19 cellular contexts compared by ENCODE assay signal in genomic region chr2:134973241-134974146, GRCh38. TPM values are rescaled to one million over a fixed set of nuclear protein-coding genes. Genes with fewer than 3 reads are reported as not detected.
DNase-seq lines count a peak whose midpoint lies in the region; ATAC-seq and FAIRE-seq lines count a peak whose summit lies in the region.
"Had no signal": no experiment of that assay in that cellular context is flagged by ENCODE, and none has a peak within 500 bp of the region (broad histone marks: within the 10 kb centered on the region; RNA-seq: fewer than 3 reads in every experiment).

No MANE protein-coding gene starts in this region.

- H3K9me3 Mint-ChIP-seq in activated naive CD8-positive, alpha-beta T cell treated with anti-CD3 and anti-CD28 coated beads, Interleukin-2, amount 10 ng/mL, durations not matched to agents 7 days and 5 days, result peaks cover 42% of the 10 kb centered on the region
- H3K9me3 Mint-ChIP-seq in natural killer cell treated with Interleukin-12 subunit alpha and Interleukin-12 subunit beta and Interleukin-15 and Interleukin-18, amount 100 ng/mL, for 72 hours, result peaks cover 13% of the 10 kb centered on the region

- H3K36me3 Mint-ChIP-seq in activated naive CD8-positive, alpha-beta T cell treated with anti-CD3 and anti-CD28 coated beads, Interleukin-2, amount 10 ng/mL, durations not matched to agents 7 days and 5 days, result peaks cover 19% of the 10 kb centered on the region
- H3K36me3 Mint-ChIP-seq in natural killer cell treated with Interleukin-12 subunit alpha and Interleukin-12 subunit beta and Interleukin-15 and Interleukin-18, amount 100 ng/mL, for 72 hours, result peaks cover 22% of the 10 kb centered on the region

- H3K27ac ChIP-seq in aorta (ENCODE audit: low read depth in 1 of 2, low read length in 2 of 2), result no peak overlapping the region
- H3K27ac ChIP-seq: cardiac muscle cell, tibial artery had no signal

- ATAC-seq in GM19328 (IDR thresholded peaks at IDR 0.05; ENCODE audit: unreplicated experiment) (peak; percentile 57), HG02973 (IDR thresholded peaks at IDR 0.05; ENCODE audit: unreplicated experiment) (peak; percentile 86), aorta (ENCODE audit: low FRiP score) (no peak)
- no peak for ATAC-seq in activated naive CD8-positive, alpha-beta T cell treated with anti-CD3 and anti-CD28 coated beads, Interleukin-2, amount 10 ng/mL, durations not matched to agents 7 days and 5 days (ENCODE audit: low read depth)
- ATAC-seq in natural killer cell treated with Interleukin-12 subunit alpha and Interleukin-12 subunit beta and Interleukin-15 and Interleukin-18, amount 100 ng/mL, for 72 hours, result no peak
- ATAC-seq: Panc1 had no signal

- FAIRE-seq in GM18507 (lab: Jason Lieb, UNC), result peak; percentile 76
- FAIRE-seq: H54 had no signal

- POLR2A ChIA-PET in activated naive CD8-positive, alpha-beta T cell treated with anti-CD3 and anti-CD28 coated beads, Interleukin-2, amount 10 ng/mL, durations not matched to agents 7 days and 5 days (lab: Charles Lee), result no interaction called here

- H3K9me3 ChIP-seq in aorta (ENCODE audit: control insufficient read depth, low read length), result peaks cover 3% of the 10 kb centered on the region

- WGBS in aorta, 2 donors, result 75 to 90% methylated on average over 2 of the region's 2 CpGs

- peak overlapping the region; percentile 41 for H3K27ac Mint-ChIP-seq in activated naive CD8-positive, alpha-beta T cell treated with anti-CD3 and anti-CD28 coated beads, Interleukin-2, amount 10 ng/mL, durations not matched to agents 7 days and 5 days
- no peak overlapping the region for H3K27ac Mint-ChIP-seq in natural killer cell treated with Interleukin-12 subunit alpha and Interleukin-12 subunit beta and Interleukin-15 and Interleukin-18, amount 100 ng/mL, for 72 hours
- H3K27ac Mint-ChIP-seq: activated naive CD8-positive, alpha-beta T cell; mesothelial cell of epicardium had no signal

- H3K36me3 ChIP-seq in aorta (ENCODE audit: control insufficient read depth in 1 of 2, insufficient read depth in 2 of 2, low read length in 1 of 2), result no peaks in the 10 kb centered on the region
- H3K36me3 ChIP-seq: cardiac muscle cell, tibial artery had no signal

- DNase-seq in GM18507 (ENCODE audit: extremely low spot score, insufficient read length, low read depth) (no peak), G401 (ENCODE audit: low spot score) (no peak), aorta (no peak)
- no peak for DNase-seq in activated naive CD8-positive, alpha-beta T cell treated with anti-CD3 and anti-CD28 coated beads, Interleukin-2, amount 10 ng/mL, durations not matched to agents 7 days and 5 days
- DNase-seq in natural killer cell treated with Interleukin-12 subunit alpha and Interleukin-12 subunit beta and Interleukin-15 and Interleukin-18, amount 100 ng/mL, for 72 hours (ENCODE audit: low spot score), result no peak
- DNase-seq: activated CD8-positive, alpha-beta memory T cell treated with anti-CD3 and anti-CD28 coated beads for 24 hours; C1 segment of cervical spinal cord; DMS153; effector CD4-positive, alpha-beta T cell; hypothalamus; stimulated activated CD4-positive, alpha-beta T cell treated with anti-CD3 and anti-CD28 coated beads, Interleukin-4, amount 100 ng/mL, for 1 hour; tibial artery had no signal

- H3K4me3 Mint-ChIP-seq in activated naive CD8-positive, alpha-beta T cell treated with anti-CD3 and anti-CD28 coated beads, Interleukin-2, amount 10 ng/mL, durations not matched to agents 7 days and 5 days, result peak overlapping the region; percentile 4
- no peak overlapping the region for H3K4me3 Mint-ChIP-seq in natural killer cell treated with Interleukin-12 subunit alpha and Interleukin-12 subunit beta and Interleukin-15 and Interleukin-18, amount 100 ng/mL, for 72 hours
- H3K4me3 Mint-ChIP-seq: activated naive CD8-positive, alpha-beta T cell; mesothelial cell of epicardium had no signal

- H3K4me3 ChIP-seq in aorta (ENCODE audit: low read length in 2 of 2), result no peak overlapping the region
- H3K4me3 ChIP-seq: cardiac muscle cell, tibial artery had no signal

- peaks cover 10% of the 10 kb centered on the region for H3K4me1 Mint-ChIP-seq in activated naive CD8-positive, alpha-beta T cell treated with anti-CD3 and anti-CD28 coated beads, Interleukin-2, amount 10 ng/mL, durations not matched to agents 7 days and 5 days
- peaks cover 0 to 4% of the 10 kb centered on the region in 2 donors for H3K4me1 Mint-ChIP-seq in natural killer cell treated with Interleukin-12 subunit alpha and Interleukin-12 subunit beta and Interleukin-15 and Interleukin-18, amount 100 ng/mL, for 72 hours (ENCODE audit: low read depth in 2 of 2)
- H3K4me1 Mint-ChIP-seq: mesothelial cell of epicardium had no signal

- no peaks in the 10 kb centered on the region for H3K4me1 ChIP-seq in aorta (ENCODE audit: control insufficient read depth in 1 of 2, insufficient read depth in 2 of 2, low read length in 2 of 2)
- H3K4me1 ChIP-seq: tibial artery had no signal

- no peaks in the 10 kb centered on the region for H3K27me3 ChIP-seq in aorta (ENCODE audit: control insufficient read depth in 1 of 2, insufficient read depth in 2 of 2, low read length in 1 of 2)
- H3K27me3 ChIP-seq: cardiac muscle cell, tibial artery had no signal

- in situ Hi-C loops in G401 (cut with HindIII; ENCODE audit: low sequenced_read_pairs), result no loop called here

- intact Hi-C loops in aorta (cut with DNase I), result no loop called here

- peaks cover 9% of the 10 kb centered on the region for H3K27me3 Mint-ChIP-seq in activated naive CD8-positive, alpha-beta T cell treated with anti-CD3 and anti-CD28 coated beads, Interleukin-2, amount 10 ng/mL, durations not matched to agents 7 days and 5 days
- H3K27me3 Mint-ChIP-seq in natural killer cell treated with Interleukin-12 subunit alpha and Interleukin-12 subunit beta and Interleukin-15 and Interleukin-18, amount 100 ng/mL, for 72 hours, result peaks cover 1 to 2% of the 10 kb centered on the region in 2 donors
- H3K27me3 Mint-ChIP-seq: activated naive CD8-positive, alpha-beta T cell had no signal

RNA-seq across cellular contexts. Expression of gene CCNT2, which starts 54.9 kb away (rescaled TPM):
- 10 to 100 TPM; 48.3 to 50.3 TPM for total RNA-seq in activated naive CD8-positive, alpha-beta T cell treated with anti-CD3 and anti-CD28 coated beads, Interleukin-2, amount 10 ng/mL, durations not matched to agents 7 days and 5 days
- total RNA-seq in G401 (2014; rRNA removed; shearing (Covaris generic)), result 18.3 and 20.5 TPM in 2 replicates
- 10 to 100 TPM; 38.9 to 55.8 TPM for total RNA-seq in natural killer cell treated with Interleukin-12 subunit alpha and Interleukin-12 subunit beta and Interleukin-15 and Interleukin-18, amount 100 ng/mL, for 72 hours
- 10 to 100 TPM; 35.9 to 49.9 TPM for total RNA-seq in aorta
- 10 to 100 TPM in 1 of 2 donors, 1 to 10 TPM in 1; 3.0 to 13.5 TPM for polyA plus RNA-seq in aorta

Comparison
In these comparisons a context has a peak if more than half of its experiments do, and no peak if none do; other contexts are left out.
1. ATAC-seq: peak in GM19328 (single experiment) and HG02973 (single experiment); none in activated naive CD8-positive, alpha-beta T cell treated with anti-CD3 and anti-CD28 coated beads, Interleukin-2, amount 10 ng/mL, durations not matched to agents 7 days and 5 days (single experiment), natural killer cell treated with Interleukin-12 subunit alpha and Interleukin-12 subunit beta and Interleukin-15 and Interleukin-18, amount 100 ng/mL, for 72 hours (0 of 2) and aorta (single experiment).